Comparison of ENCODE assay signal across 8 cellular contexts in the genomic region with DNA sequence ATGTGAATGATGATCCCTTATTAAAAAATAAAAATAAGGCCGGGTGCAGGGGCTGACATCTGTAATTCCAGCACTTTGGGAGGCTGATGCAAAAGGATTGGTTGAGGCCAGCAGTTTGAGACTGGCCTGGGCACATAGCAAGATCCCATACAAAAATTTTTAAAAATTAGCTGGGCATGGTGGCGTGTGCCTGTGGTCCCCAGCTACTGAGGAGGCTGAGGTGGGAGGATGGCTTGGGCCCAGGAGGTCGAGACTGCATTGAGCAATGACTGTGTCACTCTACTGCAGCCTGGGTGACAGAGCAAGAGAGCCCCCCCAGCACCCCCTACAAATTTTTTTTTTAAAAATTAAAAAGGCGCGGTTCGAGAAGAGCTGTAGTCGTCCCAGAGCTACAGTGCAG. TPM values are rescaled to one million over a fixed set of nuclear protein-coding genes. Genes with fewer than 3 reads are reported as not detected.
A peak's percentile ranks its signal among the peaks of the same experiment; 100 is the strongest.
DNase-seq lines count a peak whose midpoint lies in the region; ATAC-seq and TF ChIP-seq lines count a peak whose summit lies in the region.

No MANE protein-coding gene starts in this region.

- BruUV-seq in Caco-2 (replicated peaks; lab: Mats Ljungman, UMichigan) (no TSS peak), OCI-LY7 (replicated peaks; lab: Mats Ljungman, UMichigan) (no TSS peak)

- peak overlapping the region; percentile 57 for H3K27ac ChIP-seq in OCI-LY7 (ENCODE audit: low read depth, low read length, poor library complexity, severe bottlenecking)

- H3K27ac Mint-ChIP-seq in Caco-2 (ENCODE audit: unreplicated experiment) (peak overlapping the region; percentile 56), osteocyte (ENCODE audit: unreplicated experiment) (no peak overlapping the region)

- no peaks in the 10 kb centered on the region for H3K9me3 Mint-ChIP-seq in Caco-2 (ENCODE audit: unreplicated experiment)
- no peaks in the 10 kb centered on the region for H3K9me3 Mint-ChIP-seq in osteocyte (ENCODE audit: unreplicated experiment)

- H3K9me2 ChIP-seq in OCI-LY7 (ENCODE audit: insufficient read depth, low read length), result no peaks in the 10 kb centered on the region

- H3K79me2 ChIP-seq in OCI-LY7 (ENCODE audit: insufficient read depth, low read depth, low read length), result no peaks in the 10 kb centered on the region

- peak overlapping the region; percentile 100 for H3K4me2 ChIP-seq in OCI-LY7 (ENCODE audit: low read length)

- DNase-seq in Caco-2 (no peak), OCI-LY7 (ENCODE audit: low spot score) (no peak), epithelial cell of esophagus (ENCODE audit: low read depth) (no peak), osteocyte (ENCODE audit: extremely low spot score, unreplicated experiment) (no peak), dermis blood vessel endothelial cell (no peak), NCI-H69 (lab: John Stamatoyannopoulos, UW) (no peak)

- H3K4me1 ChIP-seq in Caco-2 (peaks cover 41% of the 10 kb centered on the region), OCI-LY7 (ENCODE audit: insufficient read depth, low read length, poor library complexity, severe bottlenecking) (peaks cover 21% of the 10 kb centered on the region)

- no peak for TF ChIP-seq CTCF in Caco-2 (IDR thresholded peaks at IDR 0.05; ENCODE audit: insufficient read depth in 1 of 2, low read depth in 1 of 2, low read length in 1 of 2, severe bottlenecking in 1 of 2, unreplicated experiment in 1 of 2)
- no peak for TF ChIP-seq CTCF in OCI-LY7 (conservative IDR thresholded peaks at IDR 0.05; ENCODE audit: low read length)
- no peak for TF ChIP-seq CTCF in epithelial cell of esophagus (IDR thresholded peaks at IDR 0.05; ENCODE audit: insufficient read depth, low read depth, low read length, missing control alignments)
- no peak for TF ChIP-seq CTCF in osteocyte (IDR thresholded peaks at IDR 0.05)

- CTCF ChIA-PET in Caco-2 (lab: Charles Lee), result interaction anchor here (0.7 to 1.6 kb wide), 2 partner anchors 14 to 121 kb away, joined by 3 to 5 read pairs; partner anchors contain the start of gene BAIAP2L1
- CTCF ChIA-PET in OCI-LY7 (lab: Charles Lee; ENCODE audit: unreplicated experiment), result no interaction called here

- H4K20me1 ChIP-seq in OCI-LY7 (ENCODE audit: insufficient read depth, low read length), result no peaks in the 10 kb centered on the region; the same call in 1 of the 2 replicates

- H3K36me3 Mint-ChIP-seq in Caco-2 (ENCODE audit: insufficient read depth, unreplicated experiment) (peaks cover 47% of the 10 kb centered on the region), osteocyte (ENCODE audit: unreplicated experiment) (peaks cover 13% of the 10 kb centered on the region)

- H3K27me3 Mint-ChIP-seq in Caco-2 (ENCODE audit: insufficient read depth, unreplicated experiment), result no peaks in the 10 kb centered on the region
- no peaks in the 10 kb centered on the region for H3K27me3 Mint-ChIP-seq in osteocyte (ENCODE audit: unreplicated experiment)

- peak overlapping the region; percentile 98; the same call in 1 of the 2 replicates for H2AFZ ChIP-seq in OCI-LY7 (ENCODE audit: low read length)

- H3K4me1 Mint-ChIP-seq in Caco-2 (ENCODE audit: low read depth, unreplicated experiment), result peaks cover 42% of the 10 kb centered on the region
- peaks cover 35% of the 10 kb centered on the region for H3K4me1 Mint-ChIP-seq in osteocyte (ENCODE audit: unreplicated experiment)

- POLR2A ChIA-PET in Caco-2 (lab: Charles Lee) (interaction anchor here (1.1 to 1.4 kb wide), 2 partner anchors 15 to 121 kb away, joined by 3 to 5 read pairs; partner anchors contain the start of gene BAIAP2L1), OCI-LY7 (lab: Charles Lee) (interaction anchor here (0.6 to 1.0 kb wide), 6 partner anchors 12 to 1674 kb away, joined by 3 to 5 read pairs (median 3); no protein-coding TSS in a partner anchor)

- no peak for ATAC-seq in HG02610 (IDR thresholded peaks at IDR 0.05; ENCODE audit: unreplicated experiment)
- no peak for ATAC-seq in HG02885 (IDR thresholded peaks at IDR 0.05; ENCODE audit: poor library complexity, unreplicated experiment)

- H3K4me3 Mint-ChIP-seq in Caco-2 (ENCODE audit: unreplicated experiment) (peak overlapping the region; percentile 78), osteocyte (ENCODE audit: unreplicated experiment) (peak overlapping the region; percentile 80)

- peak overlapping the region; percentile 44 for H3K4me3 ChIP-seq in Caco-2 (ENCODE audit: low read depth, low read length)
- H3K4me3 ChIP-seq in OCI-LY7 (ENCODE audit: low read depth, low read length, poor library complexity, severe bottlenecking), result peak overlapping the region; percentile 73
- H3K4me3 ChIP-seq in epithelial cell of esophagus (ENCODE audit: low read length), result peak overlapping the region; percentile 55

- H3K27me3 ChIP-seq in Caco-2 (replicated peaks; ENCODE audit: control insufficient read depth, insufficient read depth, low read length), result no peaks in the 10 kb centered on the region

- H3K36me3 ChIP-seq in Caco-2 (ENCODE audit: control insufficient read depth, insufficient read depth, low read length) (peaks cover 3% of the 10 kb centered on the region), OCI-LY7 (ENCODE audit: insufficient read depth, low read length) (no peaks in the 10 kb centered on the region)

- H3K9me3 ChIP-seq in Caco-2 (no peaks in the 10 kb centered on the region), OCI-LY7 (ENCODE audit: low read length) (no peaks in the 10 kb centered on the region)

- intact Hi-C loops in Caco-2 (cut with micrococcal nuclease; ENCODE audit: unreplicated experiment), result loop anchor here (2.0 kb wide), 1 partner anchor 23 kb away; no protein-coding TSS in a partner anchor
- intact Hi-C loops in OCI-LY7 (cut with micrococcal nuclease; ENCODE audit: unreplicated experiment), result loop anchor here (5.0 kb wide), 1 partner anchor 173 kb away; the partner anchor contains the start of gene LMTK2

RNA-seq across cellular contexts. Expression of gene BRI3, which starts 1.2 kb away (rescaled TPM):
- total RNA-seq in Caco-2 (2022), result 197 and 224 TPM in 2 replicates
- 18.0 and 18.4 TPM in 2 replicates for total RNA-seq in OCI-LY7 (2014; rRNA removed; shearing (Covaris generic))
- total RNA-seq in OCI-LY7 (2022), result 49.8 and 52.1 TPM in 2 replicates
- 344 and 379 TPM in 2 replicates for total RNA-seq in osteocyte
- total RNA-seq in dermis blood vessel endothelial cell, result 36.1 and 39.7 TPM in 2 replicates

RNA-seq across cellular contexts. Expression of gene TECPR1, which starts 28.3 kb away (rescaled TPM):
- total RNA-seq in Caco-2 (2022), result 19.0 and 26.4 TPM in 2 replicates
- 17.9 and 23.2 TPM in 2 replicates for total RNA-seq in OCI-LY7 (2014; rRNA removed; shearing (Covaris generic))
- total RNA-seq in OCI-LY7 (2022), result 36.4 and 38.1 TPM in 2 replicates
- 33.6 and 38.7 TPM in 2 replicates for total RNA-seq in osteocyte
- 66.2 and 105 TPM in 2 replicates for total RNA-seq in dermis blood vessel endothelial cell
